In the genomic region with DNA sequence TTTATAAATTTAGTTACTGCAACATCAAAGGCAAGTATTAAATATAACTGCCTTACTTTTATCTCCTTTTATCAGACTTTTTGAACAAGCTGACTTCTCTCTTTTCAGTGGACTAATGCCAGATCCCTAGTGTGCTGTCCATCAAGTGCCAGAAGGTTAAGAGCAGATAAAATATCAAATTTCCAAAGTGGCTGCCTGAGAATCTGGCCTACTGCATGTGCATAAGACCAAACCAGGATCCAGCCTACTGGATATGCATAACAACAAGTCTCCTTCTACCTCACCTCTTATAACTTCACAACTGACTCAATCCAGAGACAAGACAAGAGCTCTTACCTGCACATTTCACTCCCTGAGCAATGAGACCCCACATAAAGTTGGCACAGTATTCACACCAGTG, we compare ENCODE assay signal across 15 cellular contexts. TPM values are rescaled to one million over a fixed set of nuclear protein-coding genes. Genes with fewer than 3 reads are reported as not detected.
"Had no signal": no experiment of that assay in that cellular context is flagged by ENCODE, and none has a peak within 500 bp of the region (broad histone marks: within the 10 kb centered on the region; RNA-seq: fewer than 3 reads in every experiment).

No MANE protein-coding gene starts in this region.

- H3K9me3 Mint-ChIP-seq: activated CD4-positive, alpha-beta memory T cell treated with anti-CD3 and anti-CD28 coated beads, Interleukin-2, amount 10 ng/mL, durations not matched to agents 7 days and 5 days; activated naive CD4-positive, alpha-beta T cell treated with anti-CD3 and anti-CD28 coated beads, Interleukin-2, amount 50 U/mL, for 24 hours; activated T-cell treated with anti-CD3 and anti-CD28 coated beads, Interleukin-2, amount 50 U/mL, for 24 hours; neural progenitor cell; stimulated activated naive CD8-positive, alpha-beta T cell treated with anti-CD3 and anti-CD28 coated beads, Interleukin-15, Interleukin-2, amounts not matched to agents 100 ng/mL and 50 ng/mL, for 24 hours had no signal

- H3K4me1 Mint-ChIP-seq: activated CD4-positive, alpha-beta memory T cell treated with anti-CD3 and anti-CD28 coated beads, Interleukin-2, amount 10 ng/mL, durations not matched to agents 7 days and 5 days; activated naive CD4-positive, alpha-beta T cell treated with anti-CD3 and anti-CD28 coated beads, Interleukin-2, amount 50 U/mL, for 24 hours had no signal

- H3K27me3 Mint-ChIP-seq: activated CD4-positive, alpha-beta memory T cell treated with anti-CD3 and anti-CD28 coated beads, Interleukin-2, amount 10 ng/mL, durations not matched to agents 7 days and 5 days; activated naive CD4-positive, alpha-beta T cell treated with anti-CD3 and anti-CD28 coated beads, Interleukin-2, amount 50 U/mL, for 24 hours; activated T-cell treated with anti-CD3 and anti-CD28 coated beads, Interleukin-2, amount 50 U/mL, for 24 hours; stimulated activated naive CD8-positive, alpha-beta T cell treated with anti-CD3 and anti-CD28 coated beads, Interleukin-15, Interleukin-2, amounts not matched to agents 100 ng/mL and 50 ng/mL, for 24 hours had no signal

- H3K4me1 ChIP-seq: colonic mucosa had no signal

- H3K4me2 ChIP-seq: neural progenitor cell had no signal

- H3K4me3 ChIP-seq: colonic mucosa, neural progenitor cell, suprapubic skin had no signal

- DNase-seq: activated CD4-positive, alpha-beta memory T cell treated with anti-CD3 and anti-CD28 coated beads, Interleukin-2, amount 10 ng/mL, durations not matched to agents 7 days and 5 days; activated CD4-positive, alpha-beta T cell treated with anti-CD3 and anti-CD28 coated beads for 4 hours; activated T-cell treated with anti-CD3 and anti-CD28 coated beads, Interleukin-2, amount 50 U/mL, for 24 hours; central memory CD4-positive, alpha-beta T cell; colonic mucosa; T-helper 9 cell; trophoblast cell; WERI-Rb-1 had no signal

- H3K4me3 Mint-ChIP-seq: activated CD4-positive, alpha-beta memory T cell treated with anti-CD3 and anti-CD28 coated beads, Interleukin-2, amount 10 ng/mL, durations not matched to agents 7 days and 5 days; activated naive CD4-positive, alpha-beta T cell treated with anti-CD3 and anti-CD28 coated beads, Interleukin-2, amount 50 U/mL, for 24 hours; activated T-cell treated with anti-CD3 and anti-CD28 coated beads, Interleukin-2, amount 50 U/mL, for 24 hours; neural progenitor cell; stimulated activated naive CD8-positive, alpha-beta T cell treated with anti-CD3 and anti-CD28 coated beads, Interleukin-15, Interleukin-2, amounts not matched to agents 100 ng/mL and 50 ng/mL, for 24 hours had no signal

- H3K27me3 ChIP-seq: colonic mucosa, neural progenitor cell, suprapubic skin had no signal

- H3K27ac ChIP-seq: colonic mucosa, neural progenitor cell, suprapubic skin, WERI-Rb-1 had no signal

- H3K27ac Mint-ChIP-seq: activated CD4-positive, alpha-beta memory T cell treated with anti-CD3 and anti-CD28 coated beads, Interleukin-2, amount 10 ng/mL, durations not matched to agents 7 days and 5 days; activated naive CD4-positive, alpha-beta T cell treated with anti-CD3 and anti-CD28 coated beads, Interleukin-2, amount 50 U/mL, for 24 hours; activated T-cell treated with anti-CD3 and anti-CD28 coated beads, Interleukin-2, amount 50 U/mL, for 24 hours; neural progenitor cell; stimulated activated naive CD8-positive, alpha-beta T cell treated with anti-CD3 and anti-CD28 coated beads, Interleukin-15, Interleukin-2, amounts not matched to agents 100 ng/mL and 50 ng/mL, for 24 hours had no signal

- H2AFZ ChIP-seq: neural progenitor cell had no signal

- H3K36me3 ChIP-seq: colonic mucosa, suprapubic skin had no signal

- H3K9me3 ChIP-seq: colonic mucosa, suprapubic skin had no signal

- H3K9ac ChIP-seq: neural progenitor cell had no signal

RNA-seq across cellular contexts. Expression of a gene that starts 59.8 kb away (rescaled TPM):
- total RNA-seq: activated CD4-positive, alpha-beta memory T cell treated with anti-CD3 and anti-CD28 coated beads, Interleukin-2, amount 10 ng/mL, durations not matched to agents 7 days and 5 days; esophagus mucosa; kidney epithelial cell; liver; suprapubic skin had no signal
- polyA plus RNA-seq: liver had no signal
